In genomic region chr7:21099955-21100354, GRCh38 we compare ENCODE assay signal across 21 cellular contexts.
A peak's percentile ranks its signal among the peaks of the same experiment; 100 is the strongest.
DNase-seq lines count a peak whose midpoint lies in the region; FAIRE-seq and TF ChIP-seq lines count a peak whose summit lies in the region.
"Had no signal": no experiment of that assay in that cellular context is flagged by ENCODE, and none has a peak within 500 bp of the region (broad histone marks: within the 10 kb centered on the region; RNA-seq: fewer than 3 reads in every experiment).

No MANE protein-coding gene starts in this region.

- no peaks in the 10 kb centered on the region for H3K36me3 Mint-ChIP-seq in MCF 10A (ENCODE audit: insufficient read depth, unreplicated experiment)
- H3K36me3 Mint-ChIP-seq: CD4-positive, CD25-positive, alpha-beta regulatory T cell; CD8-positive, alpha-beta T cell had no signal

- no peak for TF ChIP-seq POLR2A in breast epithelium (IDR thresholded peaks at IDR 0.05)
- TF ChIP-seq POLR2A in esophagus muscularis mucosa (IDR thresholded peaks at IDR 0.05; ENCODE audit: low read depth): no peak

- DNase-seq in MCF 10A (ENCODE audit: unreplicated experiment) (peak; percentile 4), breast epithelium (ENCODE audit: low spot score in 2 of 2) (no peak), bronchial epithelial cell (ENCODE audit: low read depth) (peak; percentile 51), keratinocyte (ENCODE audit: low read depth, low spot score) (no peak), H7 (no peak), esophagus muscularis mucosa (ENCODE audit: extremely low spot score) (no peak)
- DNase-seq: Caco-2; CD4-positive, CD25-positive, alpha-beta regulatory T cell; CD8-positive, alpha-beta T cell; DMS153; DND-41; GOT3; HCEC 1CT had no signal

- FAIRE-seq in bronchial epithelial cell (lab: Jason Lieb, UNC) (no peak), keratinocyte (lab: Jason Lieb, UNC) (peak; percentile 67)
- FAIRE-seq: A204.1, G401.6, GM12892, H54 had no signal

- no peaks in the 10 kb centered on the region for H3K27me3 Mint-ChIP-seq in MCF 10A (ENCODE audit: insufficient read depth, unreplicated experiment)

- no peak overlapping the region for H3K4me2 ChIP-seq in keratinocyte (ENCODE audit: control insufficient read depth, extremely low read depth, insufficient read depth, low read depth, low read length)
- H3K4me2 ChIP-seq: BLaER1 had no signal

- H3K36me3 ChIP-seq in breast epithelium (no peaks in the 10 kb centered on the region), bronchial epithelial cell (ENCODE audit: control insufficient read depth, insufficient read depth, low read length) (no peaks in the 10 kb centered on the region), keratinocyte (ENCODE audit: control insufficient read depth in 2 of 2, extremely low read depth in 1 of 2, insufficient read depth in 2 of 2, low read length in 2 of 2) (no peaks in the 10 kb centered on the region), H7 (replicated peaks; ENCODE audit: control insufficient read depth, insufficient read depth, low read length) (no peaks in the 10 kb centered on the region), esophagus muscularis mucosa (no peaks in the 10 kb centered on the region)
- H3K36me3 ChIP-seq: BLaER1 had no signal

- H3K9me3 Mint-ChIP-seq in MCF 10A (ENCODE audit: unreplicated experiment): no peaks in the 10 kb centered on the region
- H3K9me3 Mint-ChIP-seq: CD8-positive, alpha-beta T cell had no signal

- H3K4me1 ChIP-seq in breast epithelium (no peaks in the 10 kb centered on the region), keratinocyte (ENCODE audit: control insufficient read depth, extremely low read depth, insufficient read depth, low read length) (peaks cover 12% of the 10 kb centered on the region), esophagus muscularis mucosa (no peaks in the 10 kb centered on the region)
- H3K4me1 ChIP-seq: BLaER1 had no signal

- H3K9me3 ChIP-seq in breast epithelium: no peaks in the 10 kb centered on the region
- H3K9me3 ChIP-seq in keratinocyte (ENCODE audit: control insufficient read depth, low read depth, low read length): no peaks in the 10 kb centered on the region
- H3K9me3 ChIP-seq in esophagus muscularis mucosa: no peaks in the 10 kb centered on the region
- H3K9me3 ChIP-seq: BLaER1, Caco-2 had no signal

- H2AFZ ChIP-seq in keratinocyte (ENCODE audit: control insufficient read depth, low read length): no peak overlapping the region

- peaks cover 22% of the 10 kb centered on the region for H3K4me1 Mint-ChIP-seq in MCF 10A (ENCODE audit: insufficient read depth, unreplicated experiment)
- H3K4me1 Mint-ChIP-seq: B cell; CD4-positive, CD25-positive, alpha-beta regulatory T cell had no signal

- H4K20me1 ChIP-seq in keratinocyte (ENCODE audit: control insufficient read depth, extremely low read depth, insufficient read depth, low read length): no peaks in the 10 kb centered on the region
- H4K20me1 ChIP-seq: BLaER1 had no signal

- no peak overlapping the region for H3K27ac ChIP-seq in breast epithelium
- no peak overlapping the region for H3K27ac ChIP-seq in keratinocyte (ENCODE audit: control insufficient read depth, insufficient read depth, low read length)
- H3K27ac ChIP-seq in esophagus muscularis mucosa (replicated peaks in 1 of 4): no peak overlapping the region
- H3K27ac ChIP-seq: 22Rv1, BLaER1, C4-2B had no signal

- H3K79me2 ChIP-seq in keratinocyte (ENCODE audit: control insufficient read depth, insufficient read depth, low read length): no peaks in the 10 kb centered on the region

- dilution Hi-C loops in keratinocyte (cut with MboI; ENCODE audit: extremely low pct_ligation_motif_present, low sequenced_read_pairs): no loop called here

- no peak overlapping the region for H3K9ac ChIP-seq in keratinocyte (ENCODE audit: control insufficient read depth, extremely low read depth, insufficient read depth, low read length)
- H3K9ac ChIP-seq: BLaER1 had no signal

- CTCF ChIA-PET in MCF 10A (lab: Yijun Ruan, JAX): no interaction called here

- H3K4me3 ChIP-seq in breast epithelium (no peak overlapping the region), bronchial epithelial cell (ENCODE audit: low read depth, low read length) (no peak overlapping the region), keratinocyte (ENCODE audit: control insufficient read depth in 2 of 3, extremely low read depth in 1 of 3, insufficient read depth in 2 of 3, low read depth in 1 of 3, low read length in 3 of 3) (no peak overlapping the region), H7 (ENCODE audit: insufficient read depth, low read depth, low read length) (no peak overlapping the region), esophagus muscularis mucosa (no peak overlapping the region)
- H3K4me3 ChIP-seq: BLaER1 had no signal

- peak overlapping the region; percentile 57 for H3K27ac Mint-ChIP-seq in MCF 10A (ENCODE audit: low read depth, unreplicated experiment)
- H3K27ac Mint-ChIP-seq: B cell; CD4-positive, CD25-positive, alpha-beta regulatory T cell; CD8-positive, alpha-beta T cell had no signal

- BruUV-seq in MCF 10A (replicated peaks; lab: Mats Ljungman, UMichigan): no TSS peak

- TF ChIP-seq CTCF in MCF 10A (IDR thresholded peaks at IDR 0.05; ENCODE audit: unreplicated experiment) (no peak), breast epithelium (IDR thresholded peaks at IDR 0.05) (no peak), bronchial epithelial cell (IDR thresholded peaks at IDR 0.05; ENCODE audit: insufficient read depth, low read length, severe bottlenecking) (no peak), keratinocyte (optimal IDR thresholded peaks at IDR 0.05 in 1 of 3, IDR thresholded peaks at IDR 0.05 in 1 of 3, conservative IDR thresholded peaks at IDR 0.05 in 1 of 3; ENCODE audit: extremely low read depth in 1 of 3, insufficient read depth in 2 of 3, low read length in 3 of 3) (no peak), esophagus muscularis mucosa (IDR thresholded peaks at IDR 0.05) (no peak)

- intact Hi-C loops in MCF 10A (cut with micrococcal nuclease): no loop called here
- intact Hi-C loops in breast epithelium (cut with DNase I; ENCODE audit: low total_unique reads): no loop called here
- intact Hi-C loops in esophagus muscularis mucosa (cut with DNase I): no loop called here

- POLR2A ChIA-PET in MCF 10A (lab: Yijun Ruan, JAX): no interaction called here

- TF ChIP-seq EP300 in esophagus muscularis mucosa (IDR thresholded peaks at IDR 0.05): no peak

- H3K27me3 ChIP-seq in breast epithelium (no peaks in the 10 kb centered on the region), bronchial epithelial cell (ENCODE audit: control insufficient read depth, insufficient read depth, low read length) (no peaks in the 10 kb centered on the region), keratinocyte (ENCODE audit: control insufficient read depth, extremely low read depth, insufficient read depth, low read length) (no peaks in the 10 kb centered on the region), H7 (ENCODE audit: control insufficient read depth, insufficient read depth, low read length) (no peaks in the 10 kb centered on the region), esophagus muscularis mucosa (no peaks in the 10 kb centered on the region)
- H3K27me3 ChIP-seq: BLaER1 had no signal

- peaks cover 2% of the 10 kb centered on the region for H3K9me1 ChIP-seq in keratinocyte (ENCODE audit: control insufficient read depth, extremely low read depth, insufficient read depth, low read length)

- H3K4me3 Mint-ChIP-seq in MCF 10A (ENCODE audit: unreplicated experiment): no peak overlapping the region
- H3K4me3 Mint-ChIP-seq: B cell; CD4-positive, CD25-positive, alpha-beta regulatory T cell; CD8-positive, alpha-beta T cell had no signal

Comparison
In these comparisons a context has a peak if more than half of its experiments do, and no peak if none do; other contexts are left out.
1. DNase-seq: peak in MCF 10A (single experiment) and bronchial epithelial cell (single experiment); none in breast epithelium (0 of 2), keratinocyte (single experiment), H7 (single experiment) and esophagus muscularis mucosa (single experiment).